In genomic region chr14:73823339-73823885, GRCh38 we compare ENCODE assay signal across 19 cellular contexts.
"Had no signal": no experiment of that assay in that cellular context is flagged by ENCODE, and none has a peak within 500 bp of the region (broad histone marks: within the 10 kb centered on the region; RNA-seq: fewer than 3 reads in every experiment).

No MANE protein-coding gene starts in this region.

- H3K27ac ChIP-seq: breast epithelium, epithelial cell of prostate, thoracic aorta, upper lobe of right lung had no signal

- H3K4me1 ChIP-seq: breast epithelium, upper lobe of right lung had no signal

- H3K36me3 ChIP-seq: breast epithelium, thoracic aorta, upper lobe of right lung had no signal

- H3K27me3 ChIP-seq: breast epithelium, upper lobe of right lung had no signal

- ATAC-seq: activated CD4-positive, alpha-beta T cell treated with anti-CD3 and anti-CD28 coated beads for 36 hours; activated CD8-positive, alpha-beta memory T cell treated with anti-CD3 and anti-CD28 coated beads, Interleukin-2, amount 10 ng/mL, durations not matched to agents 7 days and 5 days; activated T-helper 17 cell treated with anti-CD3 and anti-CD28 coated beads, Interleukin-2, amount 50 U/mL, for 72 hours; sciatic nerve; stimulated activated effector memory CD8-positive, alpha-beta T cell treated with anti-CD3 and anti-CD28 coated beads, Interleukin-12 subunit alpha, Interleukin-12 subunit beta, amount 100 ng/mL, for 72 hours; upper lobe of right lung; WTC11 had no signal

- H3K4me2 ChIP-seq: smooth muscle cell had no signal

- H3K4me3 ChIP-seq: breast epithelium, smooth muscle cell, thoracic aorta, upper lobe of right lung had no signal

- DNase-seq: activated CD4-positive, alpha-beta memory T cell treated with anti-CD3 and anti-CD28 coated beads, Interleukin-2, amount 10 ng/mL, durations not matched to agents 7 days and 5 days; activated CD4-positive, alpha-beta T cell treated with anti-CD3 and anti-CD28 coated beads for 36 hours; activated CD8-positive, alpha-beta memory T cell treated with anti-CD3 and anti-CD28 coated beads, Interleukin-2, amount 10 ng/mL, durations not matched to agents 7 days and 5 days; activated naive CD4-positive, alpha-beta T cell treated with Interleukin-2 at 50 U/mL for 16 hours; aorta; cerebellar nuclear complex; dermis blood vessel endothelial cell; foreskin fibroblast; stimulated activated CD4-positive, alpha-beta T cell treated with anti-CD3 and anti-CD28 coated beads, Interleukin-4, amount 100 ng/mL, for 24 hours; upper lobe of right lung had no signal

- FAIRE-seq: TTC549 had no signal

- H3K9me3 ChIP-seq: breast epithelium, thoracic aorta, upper lobe of right lung had no signal
